In genomic region chr21:14116080-14116481, GRCh38 we compare ENCODE assay signal across 13 cellular contexts.
DNase-seq lines count a peak whose midpoint lies in the region; ATAC-seq and TF ChIP-seq lines count a peak whose summit lies in the region.
"Had no signal": no experiment of that assay in that cellular context is flagged by ENCODE, and none has a peak within 500 bp of the region (broad histone marks: within the 10 kb centered on the region; RNA-seq: fewer than 3 reads in every experiment).

No MANE protein-coding gene starts in this region.

- no peak overlapping the region for H3K4me3 Mint-ChIP-seq in activated T-helper 17 cell treated with anti-CD3 and anti-CD28 coated beads, Interleukin-2, amount 50 U/mL, for 72 hours
- H3K4me3 Mint-ChIP-seq: activated naive CD4-positive, alpha-beta T cell treated with anti-CD3 and anti-CD28 coated beads, Interleukin-2, amount 50 U/mL, for 24 hours; CD4-positive, alpha-beta memory T cell had no signal

- peaks cover 7% of the 10 kb centered on the region for H3K36me3 ChIP-seq in OCI-LY3 (replicated peaks; ENCODE audit: low read depth, low read length)

- no peaks in the 10 kb centered on the region for H3K79me2 ChIP-seq in OCI-LY3 (ENCODE audit: low read length)

- peak overlapping the region; percentile 44; the same call in 1 of the 2 replicates for H3K27ac ChIP-seq in OCI-LY3 (ENCODE audit: low read length)

- H3K4me3 ChIP-seq in OCI-LY3 (ENCODE audit: low read length) = peak overlapping the region; percentile 18; the same call in 1 of the 2 replicates

- H3K9ac ChIP-seq in OCI-LY3 (ENCODE audit: low read length) = peak overlapping the region; percentile 24; the same call in 1 of the 2 replicates

- H3K27ac Mint-ChIP-seq in activated T-helper 17 cell treated with anti-CD3 and anti-CD28 coated beads, Interleukin-2, amount 50 U/mL, for 72 hours = no peak overlapping the region
- H3K27ac Mint-ChIP-seq: activated naive CD4-positive, alpha-beta T cell treated with anti-CD3 and anti-CD28 coated beads, Interleukin-2, amount 50 U/mL, for 24 hours; CD4-positive, alpha-beta memory T cell had no signal

- peak; percentile 51 for DNase-seq in GM20000 (ENCODE audit: low spot score)
- DNase-seq in activated CD8-positive, alpha-beta memory T cell treated with anti-CD3 and anti-CD28 coated beads, Interleukin-2, amount 50 U/mL, for 48 hours = no peak
- no peak for DNase-seq in amniotic stem cell (lab: John Stamatoyannopoulos, UW)
- no peak for DNase-seq in SW480 (ENCODE audit: low spot score)
- DNase-seq: CD4-positive, alpha-beta memory T cell; effector CD8-positive, alpha-beta T cell; IMR-90; NCI-H2081 had no signal

- peaks cover 14% of the 10 kb centered on the region for H3K4me1 ChIP-seq in OCI-LY3 (ENCODE audit: low read length)

- peak overlapping the region; percentile 56 for H3K4me2 ChIP-seq in OCI-LY3 (ENCODE audit: low read length)

- no peaks in the 10 kb centered on the region for H3K27me3 Mint-ChIP-seq in activated T-helper 17 cell treated with anti-CD3 and anti-CD28 coated beads, Interleukin-2, amount 50 U/mL, for 72 hours
- H3K27me3 Mint-ChIP-seq: activated naive CD4-positive, alpha-beta T cell treated with anti-CD3 and anti-CD28 coated beads, Interleukin-2, amount 50 U/mL, for 24 hours; CD4-positive, alpha-beta memory T cell had no signal

- TF ChIP-seq CTCF in GM20000 (IDR thresholded peaks at IDR 0.05; ENCODE audit: extremely low read depth, missing control alignments) = no peak
- TF ChIP-seq CTCF in OCI-LY3 (IDR thresholded peaks at IDR 0.05; ENCODE audit: low read depth, low read length) = no peak

- H2AFZ ChIP-seq in OCI-LY3 (ENCODE audit: low read depth, low read length) = no peak overlapping the region

- H3K9me3 ChIP-seq in OCI-LY3 (ENCODE audit: insufficient read depth, low read length) = no peaks in the 10 kb centered on the region

- no peaks in the 10 kb centered on the region for H3K36me3 Mint-ChIP-seq in activated T-helper 17 cell treated with anti-CD3 and anti-CD28 coated beads, Interleukin-2, amount 50 U/mL, for 72 hours (ENCODE audit: low read depth)
- H3K36me3 Mint-ChIP-seq: CD4-positive, alpha-beta memory T cell had no signal

- H3K4me1 Mint-ChIP-seq in activated T-helper 17 cell treated with anti-CD3 and anti-CD28 coated beads, Interleukin-2, amount 50 U/mL, for 72 hours = peaks cover 11% of the 10 kb centered on the region

- H4K20me1 ChIP-seq in OCI-LY3 (ENCODE audit: insufficient read depth, low read length) = no peaks in the 10 kb centered on the region

- H3K27me3 ChIP-seq in OCI-LY3 (ENCODE audit: low read depth, low read length) = no peaks in the 10 kb centered on the region

- H3K9me3 Mint-ChIP-seq in activated T-helper 17 cell treated with anti-CD3 and anti-CD28 coated beads, Interleukin-2, amount 50 U/mL, for 72 hours = peaks cover 4% of the 10 kb centered on the region
- H3K9me3 Mint-ChIP-seq: activated naive CD4-positive, alpha-beta T cell treated with anti-CD3 and anti-CD28 coated beads, Interleukin-2, amount 50 U/mL, for 24 hours; CD4-positive, alpha-beta memory T cell had no signal

- ATAC-seq in GM18511 (IDR thresholded peaks at IDR 0.05; ENCODE audit: unreplicated experiment) (peak; percentile 88), HG02973 (IDR thresholded peaks at IDR 0.05; ENCODE audit: unreplicated experiment) (peak; percentile 88)
- ATAC-seq in activated T-helper 17 cell treated with anti-CD3 and anti-CD28 coated beads, Interleukin-2, amount 50 U/mL, for 72 hours (replicated peaks) = no peak
